8 cellular contexts compared by ENCODE assay signal in genomic region chr16:28211758-28212531, GRCh38. TPM values are rescaled to one million over a fixed set of nuclear protein-coding genes. Genes with fewer than 3 reads are reported as not detected.
DNase-seq lines count a peak whose midpoint lies in the region; ATAC-seq and TF ChIP-seq lines count a peak whose summit lies in the region.

Gene XPO6 (minus strand): TSS chr16:28211965. CDS start chr16:28211368, 597 bp downstream.

- intact Hi-C loops in left cardiac atrium (cut with DNase I) (no loop called here), upper lobe of right lung (cut with DNase I) (no loop called here)

- TF ChIP-seq CTCF in GM13976 (IDR thresholded peaks at IDR 0.05; ENCODE audit: borderline replicate concordance, control extremely low read depth, extremely low read depth, insufficient read depth, missing control alignments) (no peak), progenitor cell of endocrine pancreas (IDR thresholded peaks at IDR 0.05; ENCODE audit: unreplicated experiment) (no peak), upper lobe of right lung (IDR thresholded peaks at IDR 0.05) (no peak)

- ATAC-seq in HG02884 (IDR thresholded peaks at IDR 0.05; ENCODE audit: unreplicated experiment) (peak; percentile 73), left cardiac atrium (peak; percentile 94 to 96), upper lobe of right lung (peak; percentile 98)

- no peaks in the 10 kb centered on the region for H3K27me3 ChIP-seq in upper lobe of right lung

- H3K4me1 ChIP-seq in upper lobe of right lung, result peaks cover 19% of the 10 kb centered on the region

- peaks cover 19% of the 10 kb centered on the region for H3K36me3 ChIP-seq in upper lobe of right lung

- in situ Hi-C loops in GM13976 (cut with MboI; ENCODE audit: low sequenced_read_pairs, unreplicated experiment), result no loop called here

- no peaks in the 10 kb centered on the region for H3K9me3 ChIP-seq in upper lobe of right lung

- H3K4me3 ChIP-seq in upper lobe of right lung, result peak within 1 kb of the TSS; percentile 94

- peaks cover 18% of the 10 kb centered on the region for H3K36me3 Mint-ChIP-seq in T-helper 1 cell treated with Interleukin-12 subunit alpha and Interleukin-12 subunit beta and Interleukin-4 antibody, amounts not matched to agents 30 μg/mL and 1 μg/mL, for 36 hours (ENCODE audit: low read depth)
- H3K36me3 Mint-ChIP-seq in progenitor cell of endocrine pancreas (ENCODE audit: insufficient read depth), result peaks cover 2% of the 10 kb centered on the region

- peak within 1 kb of the TSS; percentile 94 for H3K4me3 Mint-ChIP-seq in T-helper 1 cell treated with Interleukin-12 subunit alpha and Interleukin-12 subunit beta and Interleukin-4 antibody, amounts not matched to agents 30 μg/mL and 1 μg/mL, for 36 hours
- peak within 1 kb of the TSS; percentile 90 for H3K4me3 Mint-ChIP-seq in progenitor cell of endocrine pancreas (ENCODE audit: low read depth)

- H3K4me1 Mint-ChIP-seq in T-helper 1 cell treated with Interleukin-12 subunit alpha and Interleukin-12 subunit beta and Interleukin-4 antibody, amounts not matched to agents 30 μg/mL and 1 μg/mL, for 36 hours (ENCODE audit: low read depth), result peaks cover 26% of the 10 kb centered on the region
- H3K4me1 Mint-ChIP-seq in progenitor cell of endocrine pancreas (ENCODE audit: low read depth), result peaks cover 10% of the 10 kb centered on the region

- no peaks in the 10 kb centered on the region for H3K27me3 Mint-ChIP-seq in T-helper 1 cell treated with Interleukin-12 subunit alpha and Interleukin-12 subunit beta and Interleukin-4 antibody, amounts not matched to agents 30 μg/mL and 1 μg/mL, for 36 hours (ENCODE audit: low read depth)
- H3K27me3 Mint-ChIP-seq in progenitor cell of endocrine pancreas, result no peaks in the 10 kb centered on the region

- H3K27ac ChIP-seq in upper lobe of right lung, result peak within 1 kb of the TSS; percentile 85

- DNase-seq in GM13976 (ENCODE audit: low spot score), result peak; percentile 98
- peak; percentile 84 for DNase-seq in NCI-H1694 treated with DMSO at 0.1 percent for 48 hours (lab: John Stamatoyannopoulos, UW)
- peak; percentile 92 for DNase-seq in amniotic stem cell (lab: John Stamatoyannopoulos, UW)
- peak; percentile 96 for DNase-seq in left cardiac atrium
- peak; percentile 99 for DNase-seq in progenitor cell of endocrine pancreas (ENCODE audit: low spot score, unreplicated experiment)
- DNase-seq in upper lobe of right lung, result peak; percentile 98

- peak within 1 kb of the TSS; percentile 99 for H3K27ac Mint-ChIP-seq in T-helper 1 cell treated with Interleukin-12 subunit alpha and Interleukin-12 subunit beta and Interleukin-4 antibody, amounts not matched to agents 30 μg/mL and 1 μg/mL, for 36 hours
- H3K27ac Mint-ChIP-seq in progenitor cell of endocrine pancreas, result peak within 1 kb of the TSS; percentile 93

- H3K9me3 Mint-ChIP-seq in T-helper 1 cell treated with Interleukin-12 subunit alpha and Interleukin-12 subunit beta and Interleukin-4 antibody, amounts not matched to agents 30 μg/mL and 1 μg/mL, for 36 hours, result peaks cover 4% of the 10 kb centered on the region
- peaks cover 3% of the 10 kb centered on the region for H3K9me3 Mint-ChIP-seq in progenitor cell of endocrine pancreas (ENCODE audit: low read depth)

RNA-seq across cellular contexts. Expression of gene XPO6, which starts in this region (rescaled TPM):
- 10 to 100 TPM; 34.6 to 46.4 TPM for total RNA-seq in left cardiac atrium
- 82.9 and 87.5 TPM in 2 replicates for total RNA-seq in progenitor cell of endocrine pancreas
- 102 TPM for total RNA-seq in upper lobe of right lung

Comparison
In these comparisons a context has a peak if more than half of its experiments do, and no peak if none do; other contexts are left out.
1. Peak in every context shown above with its lines: DNase-seq, ATAC-seq, H3K4me3 ChIP-seq and H3K27ac ChIP-seq.